In genomic region chr2:181466661-181467576, GRCh38 we compare ENCODE assay signal across 8 cellular contexts. TPM values are rescaled to one million over a fixed set of nuclear protein-coding genes. Genes with fewer than 3 reads are reported as not detected.
DNase-seq lines count a peak whose midpoint lies in the region; ATAC-seq and TF ChIP-seq lines count a peak whose summit lies in the region.

No MANE protein-coding gene starts in this region.

- TF ChIP-seq CTCF in WTC11 (IDR thresholded peaks at IDR 0.05) (peak; percentile 77), left lung (IDR thresholded peaks at IDR 0.05) (peak; percentile 77 to 90)

- intact Hi-C loops in left lung (cut with DNase I): no loop called here

- peaks cover 16% of the 10 kb centered on the region for H3K4me1 Mint-ChIP-seq in WTC11

- no peak overlapping the region for H3K4me3 ChIP-seq in left lung

- H3K27me3 Mint-ChIP-seq in WTC11 (ENCODE audit: low read depth): peaks cover 10% of the 10 kb centered on the region

- peak; percentile 60 for ATAC-seq in WTC11
- peak; percentile 52 for ATAC-seq in left lung
- no peak for ATAC-seq in HG02763 (IDR thresholded peaks at IDR 0.05; ENCODE audit: unreplicated experiment)

- POLR2A ChIA-PET in WTC11 (lab: Charles Lee): no interaction called here

- H3K4me3 Mint-ChIP-seq in WTC11: no peak overlapping the region

- H3K27ac ChIP-seq in left lung: no peak overlapping the region

- H3K27ac Mint-ChIP-seq in WTC11: no peak overlapping the region

- H3K9me3 ChIP-seq in left lung: no peaks in the 10 kb centered on the region

- CTCF ChIA-PET in WTC11 (lab: Charles Lee): interaction anchor here (0.6 to 3.4 kb wide), 14 partner anchors 9 to 308 kb away, joined by 3 to 29 read pairs (median 3); partner anchors contain the start of gene ITGA4

- DNase-seq in NK-92 treated with Interleukin-12 subunit alpha and Interleukin-12 subunit beta, amount 100 ng/mL, for 24 hours (lab: John Stamatoyannopoulos, UW): peak; percentile 47
- DNase-seq in NK-92 (lab: John Stamatoyannopoulos, UW; ENCODE audit: unreplicated experiment) (no peak), M059J (ENCODE audit: low read depth) (peak; percentile 50), WTC11 (ENCODE audit: low spot score) (peak; percentile 81), left lung (peak; percentile 51 to 68)
- peak; percentile 65 for DNase-seq in central memory CD4-positive, alpha-beta T cell
- DNase-seq in stimulated activated CD8-positive, alpha-beta memory T cell treated with anti-CD3 and anti-CD28 coated beads, Interleukin-12 subunit alpha, Interleukin-12 subunit beta, amount 100 ng/mL, for 1 hour (ENCODE audit: low read depth): peak; percentile 69

- H3K36me3 ChIP-seq in left lung: no peaks in the 10 kb centered on the region

- H3K9me3 Mint-ChIP-seq in WTC11: peaks cover 9% of the 10 kb centered on the region; the same call in 1 of the 2 replicates

- H3K4me1 ChIP-seq in left lung: peaks cover 0 to 21% of the 10 kb centered on the region in 2 donors

- no peaks in the 10 kb centered on the region for H3K36me3 Mint-ChIP-seq in WTC11

- no peaks in the 10 kb centered on the region for H3K27me3 ChIP-seq in left lung

TF ChIP-seq in WTC11, 78 proteins besides CTCF, POLR2A, EP300 and RAD21:
- no peak for TF ChIP-seq FOXP1 (CRISPR knock-in tag; IDR thresholded peaks at IDR 0.05; ENCODE audit: borderline replicate concordance)
- no peak for TF ChIP-seq SMAD4 (CRISPR knock-in tag; IDR thresholded peaks at IDR 0.05)
- TF ChIP-seq, protein P1, sequence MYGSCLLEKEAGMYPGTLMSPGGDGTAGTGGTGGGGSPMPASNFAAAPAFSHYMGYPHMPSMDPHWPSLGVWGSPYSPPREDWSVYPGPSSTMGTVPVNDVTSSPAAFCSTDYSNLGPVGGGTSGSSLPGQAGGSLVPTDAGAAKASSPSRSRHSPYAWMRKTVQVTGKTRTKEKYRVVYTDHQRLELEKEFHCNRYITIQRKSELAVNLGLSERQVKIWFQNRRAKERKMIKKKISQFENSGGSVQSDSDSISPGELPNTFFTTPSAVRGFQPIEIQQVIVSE (CRISPR knock-in tag; IDR thresholded peaks at IDR 0.05; ENCODE audit: borderline replicate concordance): no peak
- TF ChIP-seq NR1H2 (CRISPR knock-in tag; IDR thresholded peaks at IDR 0.05): no peak
- TF ChIP-seq USF1 (CRISPR knock-in tag; IDR thresholded peaks at IDR 0.05): no peak
- TF ChIP-seq, protein P2, sequence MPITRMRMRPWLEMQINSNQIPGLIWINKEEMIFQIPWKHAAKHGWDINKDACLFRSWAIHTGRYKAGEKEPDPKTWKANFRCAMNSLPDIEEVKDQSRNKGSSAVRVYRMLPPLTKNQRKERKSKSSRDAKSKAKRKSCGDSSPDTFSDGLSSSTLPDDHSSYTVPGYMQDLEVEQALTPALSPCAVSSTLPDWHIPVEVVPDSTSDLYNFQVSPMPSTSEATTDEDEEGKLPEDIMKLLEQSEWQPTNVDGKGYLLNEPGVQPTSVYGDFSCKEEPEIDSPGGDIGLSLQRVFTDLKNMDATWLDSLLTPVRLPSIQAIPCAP (CRISPR knock-in tag; IDR thresholded peaks at IDR 0.05): no peak
- no peak for TF ChIP-seq JUN (CRISPR knock-in tag; IDR thresholded peaks at IDR 0.05)
- TF ChIP-seq NFYB (CRISPR knock-in tag; conservative IDR thresholded peaks at IDR 0.05; ENCODE audit: low read depth): no peak
- no peak for TF ChIP-seq ELF4 (CRISPR knock-in tag; IDR thresholded peaks at IDR 0.05; ENCODE audit: low read depth)
- TF ChIP-seq ESRRA (CRISPR knock-in tag; IDR thresholded peaks at IDR 0.05; ENCODE audit: borderline replicate concordance): no peak
- no peak for TF ChIP-seq ZNF425 (CRISPR knock-in tag; conservative IDR thresholded peaks at IDR 0.05)
- TF ChIP-seq GABPB1 (CRISPR knock-in tag; IDR thresholded peaks at IDR 0.05): no peak
- no peak for TF ChIP-seq PRDM15 (CRISPR knock-in tag; IDR thresholded peaks at IDR 0.05)
- TF ChIP-seq KAT7 (CRISPR knock-in tag; IDR thresholded peaks at IDR 0.05; ENCODE audit: borderline replicate concordance): no peak
- TF ChIP-seq SOX15 (CRISPR knock-in tag; IDR thresholded peaks at IDR 0.05): no peak
- no peak for TF ChIP-seq FOXK1 (CRISPR knock-in tag; IDR thresholded peaks at IDR 0.05)
- TF ChIP-seq MYBL2 (CRISPR knock-in tag; IDR thresholded peaks at IDR 0.05): no peak
- no peak for TF ChIP-seq ZNF232 (CRISPR knock-in tag; IDR thresholded peaks at IDR 0.05)
- TF ChIP-seq FOXJ3 (CRISPR knock-in tag; IDR thresholded peaks at IDR 0.05; ENCODE audit: borderline replicate concordance): no peak
- TF ChIP-seq, protein P3, sequence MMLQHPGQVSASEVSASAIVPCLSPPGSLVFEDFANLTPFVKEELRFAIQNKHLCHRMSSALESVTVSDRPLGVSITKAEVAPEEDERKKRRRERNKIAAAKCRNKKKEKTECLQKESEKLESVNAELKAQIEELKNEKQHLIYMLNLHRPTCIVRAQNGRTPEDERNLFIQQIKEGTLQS (CRISPR knock-in tag; conservative IDR thresholded peaks at IDR 0.05): no peak
TF ChIP-seq in WTC11: peak in this region for 0.

RNA-seq across cellular contexts. Expression of gene ITGA4, which starts 9.7 kb away (rescaled TPM):
- total RNA-seq in M059J (2014; rRNA removed; shearing (Covaris generic)): 38.2 and 47.6 TPM in 2 replicates
- total RNA-seq in WTC11 (2021) (2.0 to 3.0 TPM (median 2.7 TPM) in 3 replicates), left lung (10 to 100 TPM; 19.9 to 23.5 TPM)
